8 cellular contexts compared by ENCODE assay signal in genomic region chr17:80415626-80416042, GRCh38. TPM values are rescaled to one million over a fixed set of nuclear protein-coding genes. Genes with fewer than 3 reads are reported as not detected.
DNase-seq lines count a peak whose midpoint lies in the region; ATAC-seq and TF ChIP-seq lines count a peak whose summit lies in the region.

No MANE protein-coding gene starts in this region.

- peak overlapping the region; percentile 81 for H3K27ac ChIP-seq in HCT116 (ENCODE audit: low read depth, low read length)
- no peak overlapping the region for H3K27ac ChIP-seq in right cardiac atrium (ENCODE audit: low read length)

- TF ChIP-seq CTCF in HCT116 (IDR thresholded peaks at IDR 0.05 in 2 of 3, conservative IDR thresholded peaks at IDR 0.05 in 1 of 3; ENCODE audit: borderline replicate concordance in 1 of 3, insufficient read depth in 1 of 3, low read depth in 2 of 3, low read length in 2 of 3) (no peak), WI38 (IDR thresholded peaks at IDR 0.05; ENCODE audit: low read depth, low read length) (no peak)

- POLR2A ChIA-PET in HCT116 (lab: Charles Lee): no interaction called here

- 5% methylated on average over 36 of the region's 36 CpGs for WGBS in right cardiac atrium

- H3K4me3 ChIP-seq in HCT116 (replicated peaks in 1 of 2; ENCODE audit: low read depth in 1 of 2, low read length in 2 of 2): peak overlapping the region; percentile 99 to 100
- peak overlapping the region; percentile 81 for H3K4me3 ChIP-seq in WI38 (ENCODE audit: low read depth, low read length)
- peak overlapping the region; percentile 70 for H3K4me3 ChIP-seq in right cardiac atrium (ENCODE audit: low read length)

- peaks cover 22% of the 10 kb centered on the region for H3K27me3 Mint-ChIP-seq in stimulated activated naive CD8-positive, alpha-beta T cell treated with anti-CD3 and anti-CD28 coated beads, Interleukin-15, amount 100 ng/mL, for 72 hours

- H3K9me3 Mint-ChIP-seq in stimulated activated naive CD8-positive, alpha-beta T cell treated with anti-CD3 and anti-CD28 coated beads, Interleukin-15, amount 100 ng/mL, for 72 hours: no peaks in the 10 kb centered on the region

- BruUV-seq in HCT116 (replicated peaks; lab: Mats Ljungman, UMichigan): no TSS peak

- no peaks in the 10 kb centered on the region for H3K9me2 ChIP-seq in HCT116 (ENCODE audit: insufficient read depth)

- peaks cover 23% of the 10 kb centered on the region for H3K79me2 ChIP-seq in HCT116 (ENCODE audit: insufficient read depth, low read length)

- intact Hi-C loops in HCT116 (cut with micrococcal nuclease): no loop called here
- intact Hi-C loops in right cardiac atrium (cut with DNase I): no loop called here

- DNase-seq in HCT116 (ENCODE audit: low read depth, low spot score) (no peak), right cardiac atrium (peak in 1 of 3 donors; percentile 49), KBM-7 (no peak), GM19240 (ENCODE audit: insufficient read length, low spot score) (no peak), amniotic stem cell (lab: John Stamatoyannopoulos, UW) (no peak)
- no peak for DNase-seq in stimulated activated naive CD8-positive, alpha-beta T cell treated with anti-CD3 and anti-CD28 coated beads, Interleukin-15, amount 100 ng/mL, for 72 hours

- H3K4me2 ChIP-seq in HCT116 (ENCODE audit: low read length): peak overlapping the region; percentile 92

- peak overlapping the region; percentile 36 to 88 for H3K27ac Mint-ChIP-seq in stimulated activated naive CD8-positive, alpha-beta T cell treated with anti-CD3 and anti-CD28 coated beads, Interleukin-15, amount 100 ng/mL, for 72 hours

- no peak for TF ChIP-seq POLR2A in HCT116 (IDR thresholded peaks at IDR 0.05; ENCODE audit: borderline replicate concordance, extremely low read depth, insufficient read depth, insufficient read length)

- H3K27me3 ChIP-seq in HCT116 (ENCODE audit: insufficient read depth, low read length) (no peaks in the 10 kb centered on the region), right cardiac atrium (ENCODE audit: control insufficient read depth, insufficient read depth) (no peaks in the 10 kb centered on the region)

- H3K9me3 ChIP-seq in HCT116 (ENCODE audit: control insufficient read depth in 1 of 2, insufficient read depth in 1 of 2, low read depth in 1 of 2, low read length in 2 of 2) (no peaks in the 10 kb centered on the region), right cardiac atrium (ENCODE audit: control insufficient read depth, low read length) (no peaks in the 10 kb centered on the region)

- peak; percentile 45 for ATAC-seq in HCT116
- peak; percentile 47 to 48 for ATAC-seq in right cardiac atrium
- no peak for ATAC-seq in stimulated activated naive CD8-positive, alpha-beta T cell treated with anti-CD3 and anti-CD28 coated beads, Interleukin-15, amount 100 ng/mL, for 72 hours
- no peak for ATAC-seq in HG02840 (IDR thresholded peaks at IDR 0.05; ENCODE audit: low FRiP score, unreplicated experiment)

- H4K20me1 ChIP-seq in HCT116 (ENCODE audit: insufficient read depth): no peaks in the 10 kb centered on the region

- H3K4me1 Mint-ChIP-seq in stimulated activated naive CD8-positive, alpha-beta T cell treated with anti-CD3 and anti-CD28 coated beads, Interleukin-15, amount 100 ng/mL, for 72 hours: peaks cover 28% of the 10 kb centered on the region

- H3K4me3 Mint-ChIP-seq in stimulated activated naive CD8-positive, alpha-beta T cell treated with anti-CD3 and anti-CD28 coated beads, Interleukin-15, amount 100 ng/mL, for 72 hours: peak overlapping the region; percentile 89 to 94

- CTCF ChIA-PET in HCT116 (lab: Charles Lee): interaction anchor here (1.1 to 2.0 kb wide), 3 partner anchors 11 to 407 kb away, joined by 3 to 5 read pairs (median 5); no protein-coding TSS in a partner anchor

- in situ Hi-C loops in KBM-7 (cut with MboI; ENCODE audit: low pct_unique_long_range_greater_than_20kb, low sequenced_read_pairs): no loop called here

- H3K4me1 ChIP-seq in HCT116 (ENCODE audit: control insufficient read depth in 1 of 2, insufficient read depth in 2 of 2, low read length in 2 of 2) (peaks cover 12 to 15% of the 10 kb centered on the region in 2 experiments; a peak in 3 of 4 replicates), right cardiac atrium (ENCODE audit: control insufficient read depth, insufficient read depth, low read length) (no peaks in the 10 kb centered on the region)

- H3K36me3 ChIP-seq in HCT116 (ENCODE audit: control insufficient read depth in 1 of 2, insufficient read depth in 2 of 2, low read length in 2 of 2): peaks cover 0 to 11% of the 10 kb centered on the region in 2 experiments; a peak in 1 of 4 replicates

- H3K9ac ChIP-seq in HCT116 (ENCODE audit: low read length): peak overlapping the region; percentile 91

- H2AFZ ChIP-seq in HCT116 (ENCODE audit: low read depth, low read length, poor library complexity, severe bottlenecking): no peak overlapping the region

- TF ChIP-seq RAD21 in HCT116 (IDR thresholded peaks at IDR 0.05; ENCODE audit: low read depth): no peak

- RAD21 ChIA-PET in HCT116 (lab: Charles Lee; ENCODE audit: low non-redundant PET in 1 of 2, low total read pairs in 2 of 2, uncharacterized antibody in 2 of 2, unreplicated experiment in 2 of 2): no interaction called here

TF ChIP-seq in HCT116, 20 proteins besides CTCF, POLR2A, EP300 and RAD21:
- TF ChIP-seq ZFX (IDR thresholded peaks at IDR 0.05): peak; percentile 13; the same call in 1 of the 2 replicates
- TF ChIP-seq SIN3A (IDR thresholded peaks at IDR 0.05; ENCODE audit: low read depth): no peak
- TF ChIP-seq SP1 (IDR thresholded peaks at IDR 0.05; ENCODE audit: low read depth): no peak
TF ChIP-seq in HCT116: peak in this region for 1.

RNA-seq across cellular contexts. Expression of gene ENDOV, which starts 0.7 kb away (rescaled TPM):
- total RNA-seq in HCT116 (2021; ENCODE audit: unreplicated experiment) (45.6 TPM), right cardiac atrium (10 to 100 TPM in 2 of 4 donors, 1 to 10 TPM in 2; 8.7 to 12.1 (median 10.7) TPM)
- 38.0 and 42.4 TPM in 2 replicates for polyA plus RNA-seq in HCT116 (2012)
- polyA plus RNA-seq in right cardiac atrium: 7.8 TPM

Comparison
In these comparisons a context has a peak if more than half of its experiments do, and no peak if none do; other contexts are left out.
1. ATAC-seq: peak in HCT116 (single experiment) and right cardiac atrium (2 of 2); none in stimulated activated naive CD8-positive, alpha-beta T cell treated with anti-CD3 and anti-CD28 coated beads, Interleukin-15, amount 100 ng/mL, for 72 hours (single experiment) and HG02840 (single experiment).
2. Peak in every context shown above with its lines, with median percentiles within 50 percentile points of each other: H3K4me3 ChIP-seq.